ENCODE assay signal across 18 cellular contexts in genomic region chr13:92951273-92951820, GRCh38.
"Had no signal": no experiment of that assay in that cellular context is flagged by ENCODE, and none has a peak within 500 bp of the region (broad histone marks: within the 10 kb centered on the region; RNA-seq: fewer than 3 reads in every experiment).

No MANE protein-coding gene starts in this region.

- H3K27ac ChIP-seq: breast epithelium, esophagus squamous epithelium, heart left ventricle, left ventricle myocardium inferior, right atrium auricular region had no signal

- DNase-seq: activated CD4-positive, alpha-beta T cell treated with anti-CD3 and anti-CD28 coated beads for 4 hours; activated CD8-positive, alpha-beta memory T cell treated with anti-CD3 and anti-CD28 coated beads, Interleukin-2, amount 50 U/mL, for 4 hours; activated CD8-positive, alpha-beta T cell treated with anti-CD3 and anti-CD28 coated beads for 36 hours; activated gamma-delta T cell treated with Interleukin-2 at 50 U/mL for 16 hours; activated naive CD8-positive, alpha-beta T cell treated with anti-CD3 and anti-CD28 coated beads for 36 hours; activated T-cell treated with anti-CD3 and anti-CD28 coated beads, Interleukin-2, amount 50 U/mL, for 72 hours; anterior cingulate cortex; esophagus squamous epithelium; foreskin melanocyte; heart left ventricle; left ventricle myocardium inferior; mesendoderm; stimulated activated CD4-positive, alpha-beta T cell treated with anti-CD3 and anti-CD28 coated beads, Interleukin-1b, Interleukin-23, amount 100 ng/mL, for 48 hours; stimulated activated naive B cell treated with anti-CD40 and anti-IgM and Interleukin-4, amounts not matched to agents 10 μg/mL and 1 μg/mL and 100 μg/mL, for 72 hours; T-cell; trophoblast cell had no signal

- H3K9me3 ChIP-seq: breast epithelium, esophagus squamous epithelium, left ventricle myocardium inferior, right atrium auricular region had no signal

- H3K4me1 ChIP-seq: breast epithelium, esophagus squamous epithelium, heart left ventricle, left ventricle myocardium inferior, right atrium auricular region had no signal

- H3K36me3 ChIP-seq: breast epithelium, esophagus squamous epithelium, heart left ventricle, left ventricle myocardium inferior, right atrium auricular region had no signal

- H3K4me3 ChIP-seq: breast epithelium, esophagus squamous epithelium, heart left ventricle, left ventricle myocardium inferior, right atrium auricular region had no signal

- H3K27me3 ChIP-seq: breast epithelium, esophagus squamous epithelium, heart left ventricle, right atrium auricular region had no signal
